Comparison of ENCODE assay signal across 36 cellular contexts in the genomic region with DNA sequence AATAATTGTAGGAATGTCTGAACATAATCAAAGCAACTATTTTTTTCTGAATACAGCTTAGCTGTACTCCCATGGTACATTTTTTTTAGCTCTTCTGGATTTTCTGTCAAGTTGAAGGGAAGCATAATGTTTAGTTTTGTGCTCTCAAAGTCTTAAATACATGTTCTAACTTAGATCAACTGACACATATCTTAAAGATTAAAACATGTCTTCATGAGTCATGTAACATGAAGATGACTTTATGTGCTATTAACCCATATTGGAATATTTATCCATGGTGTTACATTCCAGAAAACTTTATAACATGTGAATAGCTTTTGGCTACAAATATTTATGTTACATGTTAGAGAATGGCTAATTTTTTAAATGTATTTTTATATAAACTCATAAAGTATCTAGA.
"Had no signal": no experiment of that assay in that cellular context is flagged by ENCODE, and none has a peak within 500 bp of the region (broad histone marks: within the 10 kb centered on the region; RNA-seq: fewer than 3 reads in every experiment).

No MANE protein-coding gene starts in this region.

- H3K4me3 ChIP-seq: cardiac muscle cell, PC-9, SJCRH30, SK-N-MC had no signal

- ATAC-seq: activated CD8-positive, alpha-beta memory T cell treated with anti-CD3 and anti-CD28 coated beads, Interleukin-2, amount 10 ng/mL, durations not matched to agents 7 days and 5 days had no signal

- FAIRE-seq: RCC 7860 had no signal

- H3K9me3 Mint-ChIP-seq: activated CD4-positive, alpha-beta memory T cell treated with anti-CD3 and anti-CD28 coated beads, Interleukin-2, amount 10 ng/mL, durations not matched to agents 7 days and 5 days; activated naive CD4-positive, alpha-beta T cell treated with anti-CD3 and anti-CD28 coated beads, Interleukin-2, amount 50 U/mL, for 24 hours; central memory CD8-positive, alpha-beta T cell had no signal

- H3K4me3 Mint-ChIP-seq: activated CD4-positive, alpha-beta memory T cell treated with anti-CD3 and anti-CD28 coated beads, Interleukin-2, amount 10 ng/mL, durations not matched to agents 7 days and 5 days; activated CD8-positive, alpha-beta memory T cell treated with anti-CD3 and anti-CD28 coated beads, Interleukin-2, amount 10 ng/mL, durations not matched to agents 7 days and 5 days; activated naive CD4-positive, alpha-beta T cell treated with anti-CD3 and anti-CD28 coated beads, Interleukin-2, amount 50 U/mL, for 24 hours; brain; central memory CD8-positive, alpha-beta T cell had no signal

- H3K4me1 Mint-ChIP-seq: activated CD4-positive, alpha-beta memory T cell treated with anti-CD3 and anti-CD28 coated beads, Interleukin-2, amount 10 ng/mL, durations not matched to agents 7 days and 5 days; activated CD8-positive, alpha-beta memory T cell treated with anti-CD3 and anti-CD28 coated beads, Interleukin-2, amount 10 ng/mL, durations not matched to agents 7 days and 5 days had no signal

- H3K36me3 Mint-ChIP-seq: activated CD8-positive, alpha-beta memory T cell treated with anti-CD3 and anti-CD28 coated beads, Interleukin-2, amount 10 ng/mL, durations not matched to agents 7 days and 5 days; activated naive CD4-positive, alpha-beta T cell treated with anti-CD3 and anti-CD28 coated beads, Interleukin-2, amount 50 U/mL, for 24 hours; brain had no signal

- H3K27ac ChIP-seq: cardiac muscle cell, PC-9, RWPE1, SJCRH30, SK-N-MC had no signal

- H3K9me3 ChIP-seq: SJCRH30 had no signal

- H3K4me1 ChIP-seq: SJCRH30 had no signal

- H3K27ac Mint-ChIP-seq: activated CD4-positive, alpha-beta memory T cell treated with anti-CD3 and anti-CD28 coated beads, Interleukin-2, amount 10 ng/mL, durations not matched to agents 7 days and 5 days; activated CD8-positive, alpha-beta memory T cell treated with anti-CD3 and anti-CD28 coated beads, Interleukin-2, amount 10 ng/mL, durations not matched to agents 7 days and 5 days; activated naive CD4-positive, alpha-beta T cell treated with anti-CD3 and anti-CD28 coated beads, Interleukin-2, amount 50 U/mL, for 24 hours had no signal

- H3K36me3 ChIP-seq: cardiac muscle cell, SJCRH30, WERI-Rb-1 had no signal

- DNase-seq: activated CD4-positive, alpha-beta memory T cell treated with anti-CD3 and anti-CD28 coated beads, Interleukin-2, amount 10 ng/mL, durations not matched to agents 7 days and 5 days; activated CD4-positive, alpha-beta T cell treated with anti-CD3 and anti-CD28 coated beads for 1 hour; activated CD4-positive, alpha-beta T cell treated with anti-CD3 and anti-CD28 coated beads for 48 hours; activated CD4-positive, CD25-positive, alpha-beta regulatory T cell; activated CD8-positive, alpha-beta memory T cell treated with anti-CD3 and anti-CD28 coated beads for 24 hours; activated CD8-positive, alpha-beta memory T cell treated with anti-CD3 and anti-CD28 coated beads, Interleukin-2, amount 10 ng/mL, durations not matched to agents 7 days and 5 days; activated CD8-positive, alpha-beta memory T cell treated with anti-CD3 and anti-CD28 coated beads, Interleukin-2, amount 50 U/mL, for 48 hours; activated effector memory CD4-positive, alpha-beta T cell treated with Interleukin-2 at 50 U/mL for 16 hours; activated naive CD4-positive, alpha-beta T cell; activated T-cell treated with anti-CD3 and anti-CD28 coated beads, Interleukin-2, amount 50 U/mL, for 48 hours; anterior cingulate cortex; Kasumi-1; KG1; MM.1S; MV-4-11; NCI-H1092 treated with DMSO at 0.1 percent for 48 hours; NCI-H187; NCI-H2029 treated with DMSO at 0.1 percent for 48 hours; NCI-H2107; NCI-H2171; NCI-H510A; NCI-H526; NCI-H748 treated with DMSO at 0.1 percent for 48 hours; NK-92 treated with Interleukin-12 subunit alpha and Interleukin-12 subunit beta, amount 100 ng/mL, for 24 hours; Right ventricle myocardium superior; SJCRH30; T1000; WERI-Rb-1 had no signal

- H3K27me3 Mint-ChIP-seq: activated CD4-positive, alpha-beta memory T cell treated with anti-CD3 and anti-CD28 coated beads, Interleukin-2, amount 10 ng/mL, durations not matched to agents 7 days and 5 days; activated CD8-positive, alpha-beta memory T cell treated with anti-CD3 and anti-CD28 coated beads, Interleukin-2, amount 10 ng/mL, durations not matched to agents 7 days and 5 days; activated naive CD4-positive, alpha-beta T cell treated with anti-CD3 and anti-CD28 coated beads, Interleukin-2, amount 50 U/mL, for 24 hours; brain; central memory CD8-positive, alpha-beta T cell had no signal

- H3K27me3 ChIP-seq: cardiac muscle cell, SJCRH30 had no signal
